In genomic region chr5:38446029-38446522, GRCh38 we compare ENCODE assay signal across 18 cellular contexts.
DNase-seq lines count a peak whose midpoint lies in the region; TF ChIP-seq lines count a peak whose summit lies in the region.
"Had no signal": no experiment of that assay in that cellular context is flagged by ENCODE, and none has a peak within 500 bp of the region (broad histone marks: within the 10 kb centered on the region; RNA-seq: fewer than 3 reads in every experiment).

No MANE protein-coding gene starts in this region.

- H3K4me1 ChIP-seq in adipocyte (ENCODE audit: control insufficient read depth, insufficient read depth, low read length) (peaks cover 54% of the 10 kb centered on the region), sigmoid colon (peaks cover 0 to 3% (median 0%) of the 10 kb centered on the region in 4 donors)
- H3K4me1 ChIP-seq in CD4-positive, alpha-beta memory T cell (ENCODE audit: insufficient read depth, low read length): no peaks in the 10 kb centered on the region
- H3K4me1 ChIP-seq: adrenal gland, right lobe of liver had no signal

- intact Hi-C loops in sigmoid colon (cut with DNase I): loop anchor here (10.0 kb wide), 1 partner anchor 479 kb away; no protein-coding TSS in a partner anchor
- intact Hi-C loops in CD4-positive, alpha-beta memory T cell (cut with micrococcal nuclease): loop anchor here (10.0 kb wide), 1 partner anchor 219 kb away; no protein-coding TSS in a partner anchor

- H3K27me3 Mint-ChIP-seq in CD4-positive, alpha-beta memory T cell: peaks cover 33 to 40% of the 10 kb centered on the region in 2 donors

- CTCF ChIA-PET in AG04449 (lab: Yijun Ruan, JAX): interaction anchor here (0.5 to 5.1 kb wide), 10 partner anchors 10 to 696 kb away, joined by 3 to 59 read pairs (median 4); no protein-coding TSS in a partner anchor
- CTCF ChIA-PET in CD4-positive, alpha-beta memory T cell (lab: Charles Lee; ENCODE audit: partially characterized antibody): interaction anchor here (1.3 to 1.9 kb wide), 2 partner anchors 26 to 31 kb away, joined by 3 to 5 read pairs; no protein-coding TSS in a partner anchor

- TF ChIP-seq CTCF in AG04449 (IDR thresholded peaks at IDR 0.05; ENCODE audit: insufficient read depth, low read length, missing control alignments): no peak
- no peak for TF ChIP-seq CTCF in foreskin fibroblast (IDR thresholded peaks at IDR 0.05; ENCODE audit: low read depth, low read length)
- TF ChIP-seq CTCF in sigmoid colon (IDR thresholded peaks at IDR 0.05): no peak

- no peak overlapping the region for H3K4me3 Mint-ChIP-seq in CD4-positive, alpha-beta memory T cell
- H3K4me3 Mint-ChIP-seq: activated CD4-positive, alpha-beta T cell treated with anti-CD3 and anti-CD28 coated beads, Interleukin-2, amount 10 ng/mL, durations not matched to agents 24 days and 14 days; activated T-cell treated with anti-CD3 and anti-CD28 coated beads, Interleukin-2, amount 50 U/mL, for 72 hours; naive B cell; stimulated activated naive CD8-positive, alpha-beta T cell treated with anti-CD3 and anti-CD28 coated beads, Interleukin-15, Interleukin-2, amounts not matched to agents 100 ng/mL and 50 ng/mL, for 24 hours had no signal

- no peak for TF ChIP-seq POLR2A in sigmoid colon (IDR thresholded peaks at IDR 0.05)

- peak overlapping the region; percentile 46 for H3K4me3 ChIP-seq in AG04449 (ENCODE audit: low read depth, low read length)
- H3K4me3 ChIP-seq in adipocyte (ENCODE audit: low read length): peak overlapping the region; percentile 86
- peak overlapping the region; percentile 21 to 32 for H3K4me3 ChIP-seq in foreskin fibroblast (ENCODE audit: low read depth in 1 of 2, low read length in 2 of 2)
- peak overlapping the region in 3 of 4 donors; percentile 7 to 33 (median 30) for H3K4me3 ChIP-seq in sigmoid colon
- H3K4me3 ChIP-seq in CD4-positive, alpha-beta memory T cell (ENCODE audit: low read length in 2 of 2): no peak overlapping the region
- H3K4me3 ChIP-seq: right lobe of liver had no signal

- peaks cover 0 to 7% (median 1%) of the 10 kb centered on the region in 4 donors for H3K4me1 Mint-ChIP-seq in CD4-positive, alpha-beta memory T cell
- H3K4me1 Mint-ChIP-seq: naive B cell had no signal

- H3K27ac ChIP-seq in sigmoid colon: peak overlapping the region in 3 of 4 donors; percentile 16 to 65 (median 52)
- H3K27ac ChIP-seq in CD4-positive, alpha-beta memory T cell (ENCODE audit: low read depth, low read length): no peak overlapping the region
- H3K27ac ChIP-seq: right lobe of liver had no signal

- H3K36me3 Mint-ChIP-seq in CD4-positive, alpha-beta memory T cell: no peaks in the 10 kb centered on the region

- DNase-seq in AG04449 (ENCODE audit: low read depth, low spot score) (no peak), adipocyte (ENCODE audit: low read depth) (no peak), foreskin fibroblast (no peak), sigmoid colon (no peak), NCI-H510A (lab: John Stamatoyannopoulos, UW) (no peak), dermis blood vessel endothelial cell (no peak)
- no peak for DNase-seq in stimulated activated CD4-positive, alpha-beta T cell treated with anti-CD3 and anti-CD28 coated beads, Interleukin-4, amount 100 ng/mL, for 4 hours
- DNase-seq in CD4-positive, alpha-beta memory T cell: no peak
- DNase-seq: activated CD4-positive, alpha-beta T cell treated with anti-CD3 and anti-CD28 coated beads, Interleukin-2, amount 10 ng/mL, durations not matched to agents 24 days and 14 days; activated T-cell treated with anti-CD3 and anti-CD28 coated beads, Interleukin-2, amount 50 U/mL, for 72 hours; DMS153; naive B cell; NCI-H2081; NCI-H82; right lobe of liver; SHP77 treated with DMSO at 0.1 percent for 48 hours had no signal

- no peak overlapping the region for H3K27ac Mint-ChIP-seq in CD4-positive, alpha-beta memory T cell
- H3K27ac Mint-ChIP-seq: activated CD4-positive, alpha-beta T cell treated with anti-CD3 and anti-CD28 coated beads, Interleukin-2, amount 10 ng/mL, durations not matched to agents 24 days and 14 days; activated T-cell treated with anti-CD3 and anti-CD28 coated beads, Interleukin-2, amount 50 U/mL, for 72 hours; naive B cell; stimulated activated naive CD8-positive, alpha-beta T cell treated with anti-CD3 and anti-CD28 coated beads, Interleukin-15, Interleukin-2, amounts not matched to agents 100 ng/mL and 50 ng/mL, for 24 hours had no signal

- 80 to 83% methylated on average over 21 of the region's 21 CpGs for WGBS in sigmoid colon, 2 donors

- POLR2A ChIA-PET in AG04449 (lab: Yijun Ruan, JAX): no interaction called here
- POLR2A ChIA-PET in CD4-positive, alpha-beta memory T cell (lab: Charles Lee; ENCODE audit: partially characterized antibody): no interaction called here

- TF ChIP-seq EP300 in sigmoid colon (IDR thresholded peaks at IDR 0.05): no peak

- H3K9me3 ChIP-seq in adipocyte (ENCODE audit: control insufficient read depth, low read length) (no peaks in the 10 kb centered on the region), sigmoid colon (no peaks in the 10 kb centered on the region)
- H3K9me3 ChIP-seq in CD4-positive, alpha-beta memory T cell (ENCODE audit: control insufficient read depth in 1 of 2, low read length in 2 of 2): no peaks in the 10 kb centered on the region
- H3K9me3 ChIP-seq: adrenal gland, right lobe of liver had no signal

- H3K36me3 ChIP-seq in adipocyte (ENCODE audit: control insufficient read depth, insufficient read depth, low read length, severe bottlenecking) (peaks cover 10% of the 10 kb centered on the region), sigmoid colon (no peaks in the 10 kb centered on the region)
- H3K36me3 ChIP-seq in CD4-positive, alpha-beta memory T cell (ENCODE audit: insufficient read depth, low read length): no peaks in the 10 kb centered on the region
- H3K36me3 ChIP-seq: adrenal gland, right lobe of liver had no signal

- peak overlapping the region; percentile 91 for H3K9ac ChIP-seq in adipocyte (ENCODE audit: low read length)

- H3K9me3 Mint-ChIP-seq in CD4-positive, alpha-beta memory T cell: peaks cover 0 to 1% (median 0%) of the 10 kb centered on the region in 8 donors
- H3K9me3 Mint-ChIP-seq: activated CD4-positive, alpha-beta T cell treated with anti-CD3 and anti-CD28 coated beads, Interleukin-2, amount 10 ng/mL, durations not matched to agents 24 days and 14 days; activated T-cell treated with anti-CD3 and anti-CD28 coated beads, Interleukin-2, amount 50 U/mL, for 72 hours; stimulated activated naive CD8-positive, alpha-beta T cell treated with anti-CD3 and anti-CD28 coated beads, Interleukin-15, Interleukin-2, amounts not matched to agents 100 ng/mL and 50 ng/mL, for 24 hours had no signal

- no peaks in the 10 kb centered on the region for H3K27me3 ChIP-seq in adipocyte (replicated peaks; ENCODE audit: control insufficient read depth, insufficient read depth, low read length)
- no peaks in the 10 kb centered on the region for H3K27me3 ChIP-seq in sigmoid colon
- peaks cover 5% of the 10 kb centered on the region for H3K27me3 ChIP-seq in CD4-positive, alpha-beta memory T cell (ENCODE audit: insufficient read depth, low read length)
- H3K27me3 ChIP-seq: adrenal gland, right lobe of liver had no signal

Comparison
In these comparisons a context has a peak if more than half of its experiments do, and no peak if none do; other contexts are left out.
1. H3K4me3 ChIP-seq: peak in AG04449 (single experiment), adipocyte (single experiment), foreskin fibroblast (2 of 2) and sigmoid colon (3 of 4); none in CD4-positive, alpha-beta memory T cell (0 of 2).